Comparison of ENCODE assay signal across 28 cellular contexts in genomic region chr12:105067511-105068031, GRCh38.
DNase-seq lines count a peak whose midpoint lies in the region; ATAC-seq and TF ChIP-seq lines count a peak whose summit lies in the region.
"Had no signal": no experiment of that assay in that cellular context is flagged by ENCODE, and none has a peak within 500 bp of the region (broad histone marks: within the 10 kb centered on the region; RNA-seq: fewer than 3 reads in every experiment).

No MANE protein-coding gene starts in this region.

- in situ Hi-C loops in brain microvascular endothelial cell (cut with HindIII; ENCODE audit: low pct_ligation_motif_present, low sequenced_read_pairs), result no loop called here

- peak; percentile 10 for DNase-seq in AG08396 (ENCODE audit: low spot score)
- DNase-seq in NCI-H1092 treated with DMSO at 0.1 percent for 48 hours (lab: John Stamatoyannopoulos, UW), result peak; percentile 71
- DNase-seq in brain microvascular endothelial cell, result peak; percentile 14
- DNase-seq in middle frontal gyrus (ENCODE audit: extremely low spot score, low spot score), result peak; percentile 43
- DNase-seq in amniotic stem cell (lab: John Stamatoyannopoulos, UW), result no peak
- DNase-seq in NCI-H524 treated with DMSO at 0.1 percent for 48 hours (lab: John Stamatoyannopoulos, UW), result no peak
- DNase-seq: ACHN; activated CD4-positive, alpha-beta T cell treated with anti-CD3 and anti-CD28 coated beads for 36 hours; activated naive CD4-positive, alpha-beta T cell treated with anti-CD3 and anti-CD28 coated beads, Interleukin-2, amount 10 ng/mL, durations not matched to agents 7 days and 5 days; C1 segment of cervical spinal cord; Calu3; central memory CD4-positive, alpha-beta T cell; foreskin keratinocyte; left colon; naive thymus-derived CD4-positive, alpha-beta T cell; NCI-H1048; NCI-H526; ovary; retina; RPMI8226; stimulated activated CD4-positive, alpha-beta T cell treated with anti-CD3 and anti-CD28 coated beads, Interleukin-4, amount 100 ng/mL, for 1 hour; stimulated activated naive CD4-positive, alpha-beta T cell; T-helper 17 cell; testis had no signal

- no peak overlapping the region for H3K4me3 ChIP-seq in brain microvascular endothelial cell (ENCODE audit: low read depth, low read length)
- H3K4me3 ChIP-seq: ovary, testis, vagina had no signal

- H3K27ac ChIP-seq in brain microvascular endothelial cell, result no peak overlapping the region
- H3K27ac ChIP-seq: foreskin keratinocyte, ovary, testis, vagina had no signal

- H3K36me3 ChIP-seq in brain microvascular endothelial cell (replicated peaks), result peaks cover 56% of the 10 kb centered on the region
- H3K36me3 ChIP-seq: ovary, vagina had no signal

- TF ChIP-seq CTCF in brain microvascular endothelial cell (IDR thresholded peaks at IDR 0.05; ENCODE audit: low read depth, low read length, missing control alignments), result no peak

- H3K27me3 ChIP-seq in brain microvascular endothelial cell (replicated peaks), result no peaks in the 10 kb centered on the region
- H3K27me3 ChIP-seq: foreskin keratinocyte, ovary, testis, vagina had no signal

- ATAC-seq in GM18520 (IDR thresholded peaks at IDR 0.05; ENCODE audit: unreplicated experiment) (no peak), GM19467 (IDR thresholded peaks at IDR 0.05; ENCODE audit: unreplicated experiment) (no peak)
- ATAC-seq: activated CD4-positive, alpha-beta T cell treated with anti-CD3 and anti-CD28 coated beads for 36 hours; foreskin keratinocyte; HepG2; left colon; naive thymus-derived CD4-positive, alpha-beta T cell; T-helper 17 cell had no signal

Comparison
In these comparisons a context has a peak if more than half of its experiments do, and no peak if none do; other contexts are left out.
1. DNase-seq: peak in AG08396 (single experiment), NCI-H1092 treated with DMSO at 0.1 percent for 48 hours (single experiment), brain microvascular endothelial cell (single experiment) and middle frontal gyrus (single experiment); none in amniotic stem cell (single experiment) and NCI-H524 treated with DMSO at 0.1 percent for 48 hours (single experiment).